In the genomic region with DNA sequence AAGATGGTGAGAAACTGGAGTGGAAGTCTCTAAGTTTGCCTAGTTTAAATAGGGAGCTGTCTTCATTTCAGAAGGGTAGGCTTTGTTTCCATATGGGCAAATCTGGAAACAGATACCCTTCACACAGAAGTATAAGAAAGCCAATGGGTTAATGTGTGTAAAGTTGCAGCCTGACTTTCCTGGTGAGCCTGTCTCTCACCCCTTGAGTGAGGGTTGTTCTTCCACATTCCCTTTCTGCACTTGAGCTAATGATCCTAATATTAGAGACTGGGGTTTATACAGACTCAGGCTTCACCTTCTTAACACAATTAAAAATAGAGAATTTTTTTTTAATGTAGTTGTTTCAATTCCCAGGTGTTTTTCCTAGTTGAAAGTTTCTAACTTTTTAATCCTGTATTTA, we compare ENCODE assay signal across 2 cellular contexts.
TF ChIP-seq lines count a peak whose summit lies in the region.

No MANE protein-coding gene starts in this region.

TF ChIP-seq in A549, 52 proteins besides CTCF, POLR2A, EP300 and RAD21:
- TF ChIP-seq RCOR1 (IDR thresholded peaks at IDR 0.05; ENCODE audit: low read depth, low read length) (no peak), HEYL (CRISPR knock-in tag; IDR thresholded peaks at IDR 0.05) (no peak), RFX5 (IDR thresholded peaks at IDR 0.05) (no peak), CHD2 (IDR thresholded peaks at IDR 0.05; ENCODE audit: low read length, partially characterized antibody) (no peak), USF2 (IDR thresholded peaks at IDR 0.05) (no peak), SMC3 (IDR thresholded peaks at IDR 0.05) (no peak), E2F6 (IDR thresholded peaks at IDR 0.05; ENCODE audit: borderline replicate concordance, low read depth) (no peak), RNF2 (IDR thresholded peaks at IDR 0.05; ENCODE audit: borderline replicate concordance, low read depth) (no peak), CBX2 (IDR thresholded peaks at IDR 0.05; ENCODE audit: borderline replicate concordance, low read depth) (no peak), FOSB (CRISPR knock-in tag; IDR thresholded peaks at IDR 0.05) (no peak), HDAC2 (IDR thresholded peaks at IDR 0.05) (no peak), JUNB (IDR thresholded peaks at IDR 0.05) (no peak), HES2 (IDR thresholded peaks at IDR 0.05) (no peak)

TF ChIP-seq in endothelial cell of umbilical vein, 7 proteins besides CTCF, POLR2A, EP300 and RAD21:
- TF ChIP-seq MYC (IDR thresholded peaks at IDR 0.05; ENCODE audit: low read depth, low read length), result no peak
- TF ChIP-seq EZH2 (IDR thresholded peaks at IDR 0.05; ENCODE audit: borderline replicate concordance, low read depth, low read length, severe bottlenecking), result no peak
TF ChIP-seq in endothelial cell of umbilical vein: peak in this region for 0.
